ENCODE assay signal across 32 cellular contexts in genomic region chr4:81375745-81376144, GRCh38.
A peak's percentile ranks its signal among the peaks of the same experiment; 100 is the strongest.
DNase-seq lines count a peak whose midpoint lies in the region; ATAC-seq and TF ChIP-seq lines count a peak whose summit lies in the region.
"Had no signal": no experiment of that assay in that cellular context is flagged by ENCODE, and none has a peak within 500 bp of the region (broad histone marks: within the 10 kb centered on the region; RNA-seq: fewer than 3 reads in every experiment).

No MANE protein-coding gene starts in this region.

- no peak overlapping the region for H4K8ac ChIP-seq in H9 (replicated peaks; ENCODE audit: insufficient read length, low read depth, low read length)

- no peaks in the 10 kb centered on the region for H4K20me1 ChIP-seq in H9 (ENCODE audit: control insufficient read depth, insufficient read depth, insufficient read length)
- H4K20me1 ChIP-seq in OCI-LY3 (ENCODE audit: insufficient read depth, low read length): no peaks in the 10 kb centered on the region
- H4K20me1 ChIP-seq: BLaER1 treated with 17β-estradiol and CSF1 and Interleukin-3, amounts not matched to agents 10 nM and 100 nM had no signal

- H3K79me2 ChIP-seq in H9 (ENCODE audit: insufficient read depth, low read length) (no peaks in the 10 kb centered on the region), OCI-LY3 (ENCODE audit: low read length) (no peaks in the 10 kb centered on the region)

- no peaks in the 10 kb centered on the region for H3K27me3 Mint-ChIP-seq in H9 (ENCODE audit: low read depth)
- peaks cover 8% of the 10 kb centered on the region for H3K27me3 Mint-ChIP-seq in endodermal cell (ENCODE audit: insufficient read depth)

- no peaks in the 10 kb centered on the region for H3K23me2 ChIP-seq in H9 (ENCODE audit: insufficient read length, low read depth, low read length, poor library complexity, severe bottlenecking)

- H3K4me3 Mint-ChIP-seq in H9 (no peak overlapping the region), endodermal cell (no peak overlapping the region)
- H3K4me3 Mint-ChIP-seq: activated T-cell treated with anti-CD3 and anti-CD28 coated beads, Interleukin-2, amount 50 U/mL, for 72 hours; natural killer cell; stimulated activated effector memory CD8-positive, alpha-beta T cell treated with anti-CD3 and anti-CD28 coated beads, Interleukin-12 subunit alpha, Interleukin-12 subunit beta, amount 100 ng/mL, for 72 hours had no signal

- no peak overlapping the region for H3K14ac ChIP-seq in H9 (ENCODE audit: insufficient read depth, low read length)

- H3K79me1 ChIP-seq in H9 (ENCODE audit: insufficient read depth, low read depth, low read length, poor library complexity, severe bottlenecking): no peaks in the 10 kb centered on the region

- H3K9ac ChIP-seq in H9 (ENCODE audit: extremely low read depth, insufficient read length, low read length) (no peak overlapping the region), OCI-LY3 (ENCODE audit: low read length) (no peak overlapping the region), endodermal cell (ENCODE audit: extremely low read depth, low read length, poor library complexity, severe bottlenecking) (no peak overlapping the region)
- H3K9ac ChIP-seq: BLaER1 treated with 17β-estradiol and CSF1 and Interleukin-3, amounts not matched to agents 10 nM and 100 nM had no signal

- H3K36me3 Mint-ChIP-seq in H9 (ENCODE audit: insufficient read depth in 1 of 3, low read depth in 3 of 3) (no peaks in the 10 kb centered on the region), endodermal cell (ENCODE audit: low read depth) (no peaks in the 10 kb centered on the region)
- H3K36me3 Mint-ChIP-seq: natural killer cell; stimulated activated effector memory CD8-positive, alpha-beta T cell treated with anti-CD3 and anti-CD28 coated beads, Interleukin-12 subunit alpha, Interleukin-12 subunit beta, amount 100 ng/mL, for 72 hours had no signal

- H3K4me1 Mint-ChIP-seq in H9 (no peaks in the 10 kb centered on the region), endodermal cell (peaks cover 22% of the 10 kb centered on the region)
- H3K4me1 Mint-ChIP-seq: natural killer cell; stimulated activated effector memory CD8-positive, alpha-beta T cell treated with anti-CD3 and anti-CD28 coated beads, Interleukin-12 subunit alpha, Interleukin-12 subunit beta, amount 100 ng/mL, for 72 hours had no signal

- H3K23ac ChIP-seq in H9 (ENCODE audit: insufficient read length, low read depth, low read length): no peak overlapping the region

- H3K9me3 ChIP-seq in H9 (ENCODE audit: control insufficient read depth, low read depth, low read length) (no peaks in the 10 kb centered on the region), OCI-LY3 (ENCODE audit: insufficient read depth, low read length) (no peaks in the 10 kb centered on the region), endodermal cell (ENCODE audit: control insufficient read depth, low read length) (no peaks in the 10 kb centered on the region), tibial nerve (peaks cover 0 to 6% (median 0%) of the 10 kb centered on the region in 4 donors)
- H3K9me3 ChIP-seq: ascending aorta; BLaER1 treated with 17β-estradiol and CSF1 and Interleukin-3, amounts not matched to agents 10 nM and 100 nM; Caco-2; lower lobe of right lung; SJSA1; upper lobe of left lung had no signal

- H4K91ac ChIP-seq in H9 (ENCODE audit: insufficient read length, low read depth, low read length): no peak overlapping the region

- no peak overlapping the region for H2AK5ac ChIP-seq in H9 (ENCODE audit: insufficient read length, low read length)

- H3K4ac ChIP-seq in H9 (ENCODE audit: low read depth, low read length): no peak overlapping the region

- no peak for ATAC-seq in HG03521 (IDR thresholded peaks at IDR 0.05; ENCODE audit: unreplicated experiment)
- ATAC-seq: activated T-cell treated with anti-CD3 and anti-CD28 coated beads, Interleukin-2, amount 50 U/mL, for 72 hours; lower lobe of right lung; natural killer cell; stimulated activated effector memory CD8-positive, alpha-beta T cell treated with anti-CD3 and anti-CD28 coated beads, Interleukin-12 subunit alpha, Interleukin-12 subunit beta, amount 100 ng/mL, for 72 hours had no signal

- no peak overlapping the region for H4K5ac ChIP-seq in H9 (ENCODE audit: insufficient read length, low read depth, low read length)

- no peaks in the 10 kb centered on the region for H3K4me1 ChIP-seq in H9 (ENCODE audit: insufficient read depth, low read length)
- no peaks in the 10 kb centered on the region for H3K4me1 ChIP-seq in OCI-LY3 (ENCODE audit: low read length)
- peaks cover 2% of the 10 kb centered on the region for H3K4me1 ChIP-seq in endodermal cell (ENCODE audit: control insufficient read depth, insufficient read depth, low read length)
- H3K4me1 ChIP-seq in tibial nerve: no peaks in the 10 kb centered on the region
- H3K4me1 ChIP-seq: ascending aorta; BLaER1 treated with 17β-estradiol and CSF1 and Interleukin-3, amounts not matched to agents 10 nM and 100 nM; lower lobe of right lung; SJSA1; upper lobe of left lung had no signal

- H3K4me3 ChIP-seq in OCI-LY3 (ENCODE audit: low read length) (no peak overlapping the region), endodermal cell (ENCODE audit: low read length) (no peak overlapping the region), kidney epithelial cell (ENCODE audit: low read depth, low read length) (no peak overlapping the region), tibial nerve (no peak overlapping the region)
- H3K4me3 ChIP-seq: ascending aorta; BLaER1 treated with 17β-estradiol and CSF1 and Interleukin-3, amounts not matched to agents 10 nM and 100 nM; cardiac muscle cell; coronary artery; lower lobe of right lung; SJSA1; upper lobe of left lung had no signal

- H3K27ac ChIP-seq in H9 (ENCODE audit: insufficient read length, low read depth, low read length): no peak overlapping the region
- no peak overlapping the region for H3K27ac ChIP-seq in OCI-LY3 (ENCODE audit: low read length)
- H3K27ac ChIP-seq in endodermal cell (ENCODE audit: low read depth, low read length): no peak overlapping the region
- H3K27ac ChIP-seq in tibial nerve: no peak overlapping the region
- H3K27ac ChIP-seq: ascending aorta; BLaER1 treated with 17β-estradiol and CSF1 and Interleukin-3, amounts not matched to agents 10 nM and 100 nM; cardiac muscle cell; coronary artery; HL-60; lower lobe of right lung; SJSA1; upper lobe of left lung had no signal

- peak; percentile 66 for TF ChIP-seq CTCF in H9 (conservative IDR thresholded peaks at IDR 0.05)
- TF ChIP-seq CTCF in OCI-LY3 (IDR thresholded peaks at IDR 0.05; ENCODE audit: low read depth, low read length): peak; percentile 26
- peak; percentile 77 for TF ChIP-seq CTCF in endodermal cell (conservative IDR thresholded peaks at IDR 0.05)
- TF ChIP-seq CTCF in kidney epithelial cell (IDR thresholded peaks at IDR 0.05; ENCODE audit: insufficient read depth, low read length, poor library complexity, severe bottlenecking): peak; percentile 26
- no peak for TF ChIP-seq CTCF in tibial nerve (IDR thresholded peaks at IDR 0.05)

- H3K9me3 Mint-ChIP-seq in H9 (no peaks in the 10 kb centered on the region), endodermal cell (no peaks in the 10 kb centered on the region)
- H3K9me3 Mint-ChIP-seq: activated T-cell treated with anti-CD3 and anti-CD28 coated beads, Interleukin-2, amount 50 U/mL, for 72 hours; natural killer cell; stimulated activated effector memory CD8-positive, alpha-beta T cell treated with anti-CD3 and anti-CD28 coated beads, Interleukin-12 subunit alpha, Interleukin-12 subunit beta, amount 100 ng/mL, for 72 hours had no signal

- H3K27me3 ChIP-seq in H9 (ENCODE audit: insufficient read depth, low read length) (no peaks in the 10 kb centered on the region), OCI-LY3 (ENCODE audit: low read depth, low read length) (no peaks in the 10 kb centered on the region), endodermal cell (ENCODE audit: control insufficient read depth, insufficient read depth, low read length, poor library complexity, severe bottlenecking) (no peaks in the 10 kb centered on the region), kidney epithelial cell (ENCODE audit: control insufficient read depth, insufficient read depth, low read length) (no peaks in the 10 kb centered on the region), tibial nerve (no peaks in the 10 kb centered on the region)
- H3K27me3 ChIP-seq: ascending aorta; BLaER1 treated with 17β-estradiol and CSF1 and Interleukin-3, amounts not matched to agents 10 nM and 100 nM; cardiac muscle cell; SJSA1; upper lobe of left lung had no signal

- H2BK120ac ChIP-seq in H9 (ENCODE audit: low read depth, low read length, poor library complexity, severe bottlenecking): no peak overlapping the region

- no peak overlapping the region for H2BK20ac ChIP-seq in H9 (ENCODE audit: low read depth, low read length, poor library complexity, severe bottlenecking)

- TF ChIP-seq EP300 in tibial nerve (IDR thresholded peaks at IDR 0.05): no peak

- no peak overlapping the region for H2BK5ac ChIP-seq in H9 (ENCODE audit: insufficient read length, low read length)

- H3K27ac Mint-ChIP-seq in H9 (no peak overlapping the region), endodermal cell (no peak overlapping the region)
- H3K27ac Mint-ChIP-seq: activated T-cell treated with anti-CD3 and anti-CD28 coated beads, Interleukin-2, amount 50 U/mL, for 72 hours; natural killer cell; stimulated activated effector memory CD8-positive, alpha-beta T cell treated with anti-CD3 and anti-CD28 coated beads, Interleukin-12 subunit alpha, Interleukin-12 subunit beta, amount 100 ng/mL, for 72 hours had no signal

- TF ChIP-seq POLR2A in tibial nerve (IDR thresholded peaks at IDR 0.05): no peak

- no peak overlapping the region for H3T11ph ChIP-seq in H9 (ENCODE audit: low read length)

- no peak overlapping the region for H2BK15ac ChIP-seq in H9 (ENCODE audit: low read depth, low read length)

- H3K36me3 ChIP-seq in OCI-LY3 (replicated peaks; ENCODE audit: low read depth, low read length) (no peaks in the 10 kb centered on the region), endodermal cell (ENCODE audit: control insufficient read depth, insufficient read depth, low read length) (no peaks in the 10 kb centered on the region), kidney epithelial cell (ENCODE audit: control insufficient read depth, insufficient read depth, low read length) (no peaks in the 10 kb centered on the region), tibial nerve (no peaks in the 10 kb centered on the region)
- H3K36me3 ChIP-seq: ascending aorta; BLaER1 treated with 17β-estradiol and CSF1 and Interleukin-3, amounts not matched to agents 10 nM and 100 nM; cardiac muscle cell; lower lobe of right lung; SJSA1; upper lobe of left lung had no signal

- no peak overlapping the region for H3K18ac ChIP-seq in H9 (ENCODE audit: insufficient read length, low read depth, low read length)

- H2AFZ ChIP-seq in H9 (ENCODE audit: low read length) (no peak overlapping the region), OCI-LY3 (ENCODE audit: low read depth, low read length) (no peak overlapping the region)

- H3K56ac ChIP-seq in H9 (ENCODE audit: insufficient read length, low read depth, low read length): no peak overlapping the region

- DNase-seq in H9: peak; percentile 66
- DNase-seq in endodermal cell: peak; percentile 78
- no peak for DNase-seq in kidney epithelial cell (ENCODE audit: low read depth)
- no peak for DNase-seq in 8988T
- DNase-seq in tibial nerve (ENCODE audit: low spot score in 2 of 2): no peak
- no peak for DNase-seq in effector CD8-positive, alpha-beta T cell (lab: John Stamatoyannopoulos, UW)
- DNase-seq: activated CD4-positive, CD25-positive, alpha-beta regulatory T cell; activated T-cell treated with anti-CD3 and anti-CD28 coated beads, Interleukin-2, amount 50 U/mL, for 72 hours; Caco-2; DMS79; effector memory CD4-positive, alpha-beta T cell; foreskin fibroblast; GF-D8; head of caudate nucleus; lower lobe of right lung; natural killer cell; NCI-H1436 treated with DMSO at 0.1 percent for 48 hours; NCI-H345; NCI-H69; RPMI8226; stimulated activated CD4-positive, alpha-beta T cell treated with anti-CD3 and anti-CD28 coated beads, Interleukin-4, amount 100 ng/mL, for 4 hours; T1000; upper lobe of left lung had no signal

- H3K4me2 ChIP-seq in H9 (ENCODE audit: insufficient read depth, insufficient read length, low read length) (no peak overlapping the region), OCI-LY3 (ENCODE audit: low read length) (no peak overlapping the region)
- H3K4me2 ChIP-seq: BLaER1 treated with 17β-estradiol and CSF1 and Interleukin-3, amounts not matched to agents 10 nM and 100 nM had no signal

- H2BK12ac ChIP-seq in H9 (ENCODE audit: insufficient read length, low read depth, low read length): no peak overlapping the region

- no CpG with 5 or more reads among the region's 4 CpGs for WGBS in H9 (ENCODE audit: extremely low coverage, insufficient read length, low lambda C conversion rate)
- WGBS in endodermal cell (ENCODE audit: insufficient coverage in 1 of 2, insufficient read length in 1 of 2), 2 experiments: 91 to 100% methylated on average over 1 to 4 of the region's 4 CpGs
- WGBS in tibial nerve, 2 donors: 76 to 89% methylated on average over 4 of the region's 4 CpGs

Comparison
In these comparisons a context has a peak if more than half of its experiments do, and no peak if none do; other contexts are left out.
1. DNase-seq: peak in H9 (single experiment) and endodermal cell (single experiment); none in kidney epithelial cell (single experiment), 8988T (single experiment), tibial nerve (0 of 2) and effector CD8-positive, alpha-beta T cell (single experiment).
2. CTCF ChIP-seq: peak in H9 (single experiment), OCI-LY3 (single experiment), endodermal cell (single experiment) and kidney epithelial cell (single experiment); none in tibial nerve (0 of 5).